Comparison of ENCODE assay signal across 9 cellular contexts in genomic region chr6:72649032-72649984, GRCh38. TPM values are rescaled to one million over a fixed set of nuclear protein-coding genes. Genes with fewer than 3 reads are reported as not detected.
DNase-seq lines count a peak whose midpoint lies in the region; ATAC-seq and TF ChIP-seq lines count a peak whose summit lies in the region.
"Had no signal": no experiment of that assay in that cellular context is flagged by ENCODE, and none has a peak within 500 bp of the region (broad histone marks: within the 10 kb centered on the region; RNA-seq: fewer than 3 reads in every experiment).

No MANE protein-coding gene starts in this region.

- H3K27me3 Mint-ChIP-seq in IgD-negative memory B cell: no peaks in the 10 kb centered on the region

- H3K27ac Mint-ChIP-seq in IgD-negative memory B cell: no peak overlapping the region

- peaks cover 27 to 57% (median 30%) of the 10 kb centered on the region in 3 donors for H3K4me1 Mint-ChIP-seq in IgD-negative memory B cell
- H3K4me1 Mint-ChIP-seq: neural crest cell had no signal

- H3K4me3 Mint-ChIP-seq in IgD-negative memory B cell: peak overlapping the region; percentile 58 to 85 (median 64)
- H3K4me3 Mint-ChIP-seq: neural crest cell had no signal

- H3K9me3 Mint-ChIP-seq in IgD-negative memory B cell: no peaks in the 10 kb centered on the region
- H3K9me3 Mint-ChIP-seq: neural crest cell had no signal

- no peak overlapping the region for H3K27ac ChIP-seq in heart left ventricle

- TF ChIP-seq POLR2A in heart left ventricle (IDR thresholded peaks at IDR 0.05): no peak

- DNase-seq in fibroblast of gingiva (ENCODE audit: low read depth) (peak; percentile 65), BE2C (no peak), NCI-H524 (lab: John Stamatoyannopoulos, UW) (no peak), NCI-H446 treated with DMSO at 0.1 percent for 48 hours (lab: John Stamatoyannopoulos, UW) (no peak), heart left ventricle (no peak)

- H3K4me1 ChIP-seq in BE2C (no peaks in the 10 kb centered on the region), heart left ventricle (no peaks in the 10 kb centered on the region)

- intact Hi-C loops in heart left ventricle (cut with DNase I): loop anchor here in 1 of 10 donors (10.0 kb wide), 1 partner anchor 475 kb away; no protein-coding TSS in a partner anchor

- ATAC-seq in GM21529 (IDR thresholded peaks at IDR 0.05; ENCODE audit: unreplicated experiment) (peak; percentile 59), heart left ventricle (no peak)

- H3K4me3 ChIP-seq in GM08714 (ENCODE audit: low read length) (peak overlapping the region; percentile 56; the same call in 1 of the 2 replicates), BE2C (ENCODE audit: low read depth, low read length) (no peak overlapping the region), heart left ventricle (no peak overlapping the region)

- H3K36me3 Mint-ChIP-seq in IgD-negative memory B cell: peaks cover 3% of the 10 kb centered on the region

- H3K36me3 ChIP-seq in BE2C (no peaks in the 10 kb centered on the region), heart left ventricle (no peaks in the 10 kb centered on the region)

- WGBS in heart left ventricle, 4 donors: 75 to 80% (median 78%) methylated on average over 8 of the region's 8 CpGs

- H3K27me3 ChIP-seq in BE2C (no peaks in the 10 kb centered on the region), heart left ventricle (no peaks in the 10 kb centered on the region)

- H3K9me3 ChIP-seq in BE2C (no peaks in the 10 kb centered on the region), heart left ventricle (no peaks in the 10 kb centered on the region)

- TF ChIP-seq CTCF in BE2C (IDR thresholded peaks at IDR 0.05; ENCODE audit: low read depth, low read length): no peak
- TF ChIP-seq CTCF in heart left ventricle (IDR thresholded peaks at IDR 0.05): no peak

RNA-seq across cellular contexts. Expression of gene KCNQ5, which starts 27.4 kb away (rescaled TPM):
- polyA plus RNA-seq in IgD-negative memory B cell: 6.9 TPM
- 6.1 TPM for polyA plus RNA-seq in BE2C (2012; ENCODE audit: insufficient read depth, insufficient read length, low read depth)
- under 1 TPM in 1 of 9 donors, not detected in 8; 0.18 TPM for total RNA-seq in heart left ventricle
- under 1 TPM in 1 of 2 donors, not detected in 1; 0.06 TPM for polyA plus RNA-seq in heart left ventricle
